In the genomic region with DNA sequence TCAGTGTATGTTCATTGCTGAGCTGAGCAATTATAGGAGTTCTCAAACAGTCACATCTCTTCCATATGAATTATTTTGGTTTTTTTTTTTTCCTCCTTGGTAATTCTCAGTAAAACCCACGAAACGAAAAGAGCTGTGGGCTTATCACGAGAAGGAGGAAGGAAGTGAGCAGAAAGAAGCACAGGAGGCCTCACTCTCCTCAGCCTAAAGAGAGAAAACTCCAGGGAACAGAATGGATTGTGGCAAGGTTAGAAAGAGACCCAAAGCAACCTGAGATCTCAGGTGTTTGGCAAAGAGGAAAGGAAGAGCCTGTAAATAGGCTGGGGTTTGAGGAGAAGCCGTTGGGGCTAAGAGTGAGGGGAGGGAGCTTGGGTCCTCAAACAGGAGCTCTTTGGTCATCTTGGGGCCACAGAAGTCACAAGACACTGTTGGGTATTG, we compare ENCODE assay signal across 20 cellular contexts.
A peak's percentile ranks its signal among the peaks of the same experiment; 100 is the strongest.
DNase-seq lines count a peak whose midpoint lies in the region; ATAC-seq and TF ChIP-seq lines count a peak whose summit lies in the region.
"Had no signal": no experiment of that assay in that cellular context is flagged by ENCODE, and none has a peak within 500 bp of the region (broad histone marks: within the 10 kb centered on the region; RNA-seq: fewer than 3 reads in every experiment).

No MANE protein-coding gene starts in this region.

- H3K36me3 ChIP-seq in MM.1S (replicated peaks; ENCODE audit: insufficient read depth, low read length), result no peaks in the 10 kb centered on the region
- no peaks in the 10 kb centered on the region for H3K36me3 ChIP-seq in trophoblast cell (ENCODE audit: control insufficient read depth in 1 of 2, insufficient read depth in 2 of 2, low read length in 2 of 2)
- no peaks in the 10 kb centered on the region for H3K36me3 ChIP-seq in Karpas-422 (ENCODE audit: insufficient read depth, low read length)
- H3K36me3 ChIP-seq in stomach, result no peaks in the 10 kb centered on the region
- H3K36me3 ChIP-seq: adrenal gland, cardiac muscle cell, ovary had no signal

- H3K18ac ChIP-seq in trophoblast cell (ENCODE audit: low read length), result no peak overlapping the region

- ATAC-seq in activated T-cell treated with anti-CD3 and anti-CD28 coated beads, Interleukin-2, amount 50 U/mL, for 72 hours (replicated peaks in 1 of 2), result peak in 1 of 2 donors; percentile 55
- ATAC-seq in WTC11, result no peak
- ATAC-seq: esophagus mucosa, left colon, sciatic nerve had no signal

- H3K23ac ChIP-seq in trophoblast cell (ENCODE audit: low read length), result no peak overlapping the region

- TF ChIP-seq POLR2A in stomach (IDR thresholded peaks at IDR 0.05), result no peak

- H3K4me1 ChIP-seq in MM.1S (ENCODE audit: low read length), result peaks cover 16% of the 10 kb centered on the region
- H3K4me1 ChIP-seq in trophoblast cell (ENCODE audit: control insufficient read depth in 1 of 2, insufficient read depth in 2 of 2, low read length in 2 of 2), result no peaks in the 10 kb centered on the region
- no peaks in the 10 kb centered on the region for H3K4me1 ChIP-seq in Karpas-422 (ENCODE audit: low read length)
- H3K4me1 ChIP-seq in stomach, result no peaks in the 10 kb centered on the region
- H3K4me1 ChIP-seq: adrenal gland had no signal

- TF ChIP-seq CTCF in MM.1S (IDR thresholded peaks at IDR 0.05; ENCODE audit: low read length) (no peak), WTC11 (IDR thresholded peaks at IDR 0.05) (no peak), stomach (IDR thresholded peaks at IDR 0.05) (no peak)

- H3K27ac ChIP-seq in MM.1S (ENCODE audit: low read length), result no peak overlapping the region
- H3K27ac ChIP-seq in trophoblast cell (ENCODE audit: low read depth, low read length), result no peak overlapping the region
- no peak overlapping the region for H3K27ac ChIP-seq in Karpas-422 (ENCODE audit: low read length)
- no peak overlapping the region for H3K27ac ChIP-seq in stomach
- H3K27ac ChIP-seq: adrenal gland, cardiac muscle cell, dorsolateral prefrontal cortex, ovary had no signal

- no peak overlapping the region for H3K4me2 ChIP-seq in MM.1S (ENCODE audit: low read depth, low read length)
- no peak overlapping the region for H3K4me2 ChIP-seq in trophoblast cell (ENCODE audit: low read length)
- no peak overlapping the region for H3K4me2 ChIP-seq in Karpas-422 (ENCODE audit: low read depth, low read length, poor library complexity, severe bottlenecking)

- no peak overlapping the region for H4K12ac ChIP-seq in trophoblast cell (ENCODE audit: low read depth, low read length)

- no CpG with 5 or more reads among the region's 4 CpGs for WGBS in trophoblast cell (ENCODE audit: extremely low coverage, insufficient coverage, insufficient read length)
- WGBS in stomach, 5 donors, result 50 to 72% (median 60%) methylated on average over 4 of the region's 4 CpGs

- no peak overlapping the region for H2BK5ac ChIP-seq in trophoblast cell (ENCODE audit: low read depth, low read length, poor library complexity)

- H3K36me3 Mint-ChIP-seq in activated T-cell treated with anti-CD3 and anti-CD28 coated beads, Interleukin-2, amount 50 U/mL, for 72 hours (ENCODE audit: insufficient read depth in 2 of 2), result no peaks in the 10 kb centered on the region
- no peaks in the 10 kb centered on the region for H3K36me3 Mint-ChIP-seq in WTC11

- H3K9me3 Mint-ChIP-seq in activated T-cell treated with anti-CD3 and anti-CD28 coated beads, Interleukin-2, amount 50 U/mL, for 72 hours, result no peaks in the 10 kb centered on the region
- 0 out of 2 replicates have a peak, but pooled peaks cover 3% of the 10 kb centered on the region for H3K9me3 Mint-ChIP-seq in WTC11

- H3K27me3 Mint-ChIP-seq in activated T-cell treated with anti-CD3 and anti-CD28 coated beads, Interleukin-2, amount 50 U/mL, for 72 hours (ENCODE audit: low read depth), result no peaks in the 10 kb centered on the region
- no peaks in the 10 kb centered on the region for H3K27me3 Mint-ChIP-seq in WTC11 (ENCODE audit: low read depth)

- H3K27me3 ChIP-seq in MM.1S (replicated peaks; ENCODE audit: insufficient read depth, low read length), result no peaks in the 10 kb centered on the region
- H3K27me3 ChIP-seq in trophoblast cell (ENCODE audit: insufficient read depth, low read length), result no peaks in the 10 kb centered on the region
- no peaks in the 10 kb centered on the region for H3K27me3 ChIP-seq in Karpas-422 (ENCODE audit: low read length)
- no peaks in the 10 kb centered on the region for H3K27me3 ChIP-seq in stomach
- H3K27me3 ChIP-seq: adrenal gland, cardiac muscle cell, dorsolateral prefrontal cortex, ovary had no signal

- no peak overlapping the region for H2AK5ac ChIP-seq in trophoblast cell (ENCODE audit: low read length)

- intact Hi-C loops in stomach (cut with DNase I; ENCODE audit: low total_unique reads), result no loop called here

- H3K79me2 ChIP-seq in MM.1S (ENCODE audit: low read length), result no peaks in the 10 kb centered on the region
- H3K79me2 ChIP-seq in trophoblast cell (ENCODE audit: control insufficient read depth, insufficient read depth, low read length, poor library complexity), result no peaks in the 10 kb centered on the region
- H3K79me2 ChIP-seq in Karpas-422 (ENCODE audit: low read length), result no peaks in the 10 kb centered on the region

- H3K4me3 ChIP-seq in MM.1S (ENCODE audit: low read length), result no peak overlapping the region
- no peak overlapping the region for H3K4me3 ChIP-seq in trophoblast cell (ENCODE audit: low read depth, low read length)
- no peak overlapping the region for H3K4me3 ChIP-seq in Karpas-422 (ENCODE audit: low read length)
- H3K4me3 ChIP-seq in stomach, result no peak overlapping the region
- H3K4me3 ChIP-seq: adrenal gland, cardiac muscle cell, dorsolateral prefrontal cortex, ovary had no signal

- POLR2A ChIA-PET in WTC11 (lab: Charles Lee), result no interaction called here

- H3F3A ChIP-seq in MM.1S (ENCODE audit: insufficient read depth, low read length), result no peaks in the 10 kb centered on the region

- H2AFZ ChIP-seq in MM.1S (ENCODE audit: low read length) (peak overlapping the region; percentile 27; the same call in 1 of the 2 replicates), trophoblast cell (ENCODE audit: insufficient read depth, low read length, poor library complexity) (no peak overlapping the region), Karpas-422 (ENCODE audit: low read length) (no peak overlapping the region)

- H3K79me1 ChIP-seq in trophoblast cell (ENCODE audit: low read length), result no peaks in the 10 kb centered on the region

- no peak for DNase-seq in activated T-cell treated with anti-CD3 and anti-CD28 coated beads, Interleukin-2, amount 50 U/mL, for 72 hours
- no peak for DNase-seq in activated T-cell treated with anti-CD3 and anti-CD28 coated beads, Interleukin-2, amount 50 U/mL, for 1 hour
- DNase-seq in MM.1S, result no peak
- no peak for DNase-seq in WTC11 (ENCODE audit: low spot score)
- DNase-seq in trophoblast cell, result no peak
- DNase-seq in Karpas-422, result no peak
- DNase-seq in SKM-1 (lab: John Stamatoyannopoulos, UW; ENCODE audit: unreplicated experiment), result no peak
- no peak for DNase-seq in stomach
- DNase-seq: activated CD4-positive, CD25-positive, alpha-beta regulatory T cell; activated T-cell treated with anti-CD3 and anti-CD28 coated beads for 4 hours; adrenal gland; dorsolateral prefrontal cortex; left colon; NCI-H1105 treated with DMSO at 0.1 percent for 48 hours; NCI-H2171; ovary; substantia nigra had no signal

- H2BK12ac ChIP-seq in trophoblast cell (ENCODE audit: low read length), result peak overlapping the region; percentile 23

- TF ChIP-seq EP300 in stomach (IDR thresholded peaks at IDR 0.05), result no peak

- no peak overlapping the region for H3K9ac ChIP-seq in MM.1S (ENCODE audit: low read length)
- H3K9ac ChIP-seq in trophoblast cell (ENCODE audit: low read length), result no peak overlapping the region
- no peak overlapping the region for H3K9ac ChIP-seq in Karpas-422 (ENCODE audit: low read length)

- H4K20me1 ChIP-seq in MM.1S (ENCODE audit: insufficient read depth, low read length), result no peaks in the 10 kb centered on the region
- H4K20me1 ChIP-seq in Karpas-422 (ENCODE audit: insufficient read depth, low read depth, low read length), result no peaks in the 10 kb centered on the region

- H3K27ac Mint-ChIP-seq in activated T-cell treated with anti-CD3 and anti-CD28 coated beads, Interleukin-2, amount 50 U/mL, for 72 hours, result peak overlapping the region; percentile 81
- peak overlapping the region; percentile 64; the same call in 1 of the 2 replicates for H3K27ac Mint-ChIP-seq in WTC11

- no peaks in the 10 kb centered on the region for H3K9me3 ChIP-seq in MM.1S (replicated peaks; ENCODE audit: insufficient read depth, low read length)
- no peaks in the 10 kb centered on the region for H3K9me3 ChIP-seq in trophoblast cell (ENCODE audit: insufficient read depth, low read depth, low read length)
- H3K9me3 ChIP-seq in Karpas-422 (ENCODE audit: low read length), result no peaks in the 10 kb centered on the region
- no peaks in the 10 kb centered on the region for H3K9me3 ChIP-seq in stomach
- H3K9me3 ChIP-seq: adrenal gland, ovary had no signal

- no peak overlapping the region for H4K8ac ChIP-seq in trophoblast cell (ENCODE audit: low read depth, low read length)

- peak overlapping the region; percentile 35 to 78 for H3K4me3 Mint-ChIP-seq in activated T-cell treated with anti-CD3 and anti-CD28 coated beads, Interleukin-2, amount 50 U/mL, for 72 hours
- no peak overlapping the region for H3K4me3 Mint-ChIP-seq in WTC11

- CTCF ChIA-PET in WTC11 (lab: Charles Lee), result no interaction called here

- no peak overlapping the region for H3K14ac ChIP-seq in trophoblast cell (ENCODE audit: low read length)

- no peaks in the 10 kb centered on the region for H3K9me2 ChIP-seq in MM.1S (replicated peaks; ENCODE audit: insufficient read depth, low read length)
- H3K9me2 ChIP-seq in Karpas-422 (replicated peaks; ENCODE audit: insufficient read depth, low read length), result no peaks in the 10 kb centered on the region

- H3K4me1 Mint-ChIP-seq in activated T-cell treated with anti-CD3 and anti-CD28 coated beads, Interleukin-2, amount 50 U/mL, for 72 hours (ENCODE audit: low read depth), result peaks cover 7% of the 10 kb centered on the region
- peaks cover 22% of the 10 kb centered on the region for H3K4me1 Mint-ChIP-seq in WTC11

- no peak overlapping the region for H4K91ac ChIP-seq in trophoblast cell (ENCODE audit: low read depth, low read length)

- H2BK120ac ChIP-seq in trophoblast cell (ENCODE audit: insufficient read depth, low read length, poor library complexity), result no peak overlapping the region

- H3K4ac ChIP-seq in trophoblast cell (ENCODE audit: low read depth, low read length), result no peak overlapping the region

TF ChIP-seq in WTC11, 78 proteins besides CTCF, POLR2A, EP300 and RAD21 (continues in another document):
- no peak for TF ChIP-seq JUN (CRISPR knock-in tag; IDR thresholded peaks at IDR 0.05)
